In the genomic region with DNA sequence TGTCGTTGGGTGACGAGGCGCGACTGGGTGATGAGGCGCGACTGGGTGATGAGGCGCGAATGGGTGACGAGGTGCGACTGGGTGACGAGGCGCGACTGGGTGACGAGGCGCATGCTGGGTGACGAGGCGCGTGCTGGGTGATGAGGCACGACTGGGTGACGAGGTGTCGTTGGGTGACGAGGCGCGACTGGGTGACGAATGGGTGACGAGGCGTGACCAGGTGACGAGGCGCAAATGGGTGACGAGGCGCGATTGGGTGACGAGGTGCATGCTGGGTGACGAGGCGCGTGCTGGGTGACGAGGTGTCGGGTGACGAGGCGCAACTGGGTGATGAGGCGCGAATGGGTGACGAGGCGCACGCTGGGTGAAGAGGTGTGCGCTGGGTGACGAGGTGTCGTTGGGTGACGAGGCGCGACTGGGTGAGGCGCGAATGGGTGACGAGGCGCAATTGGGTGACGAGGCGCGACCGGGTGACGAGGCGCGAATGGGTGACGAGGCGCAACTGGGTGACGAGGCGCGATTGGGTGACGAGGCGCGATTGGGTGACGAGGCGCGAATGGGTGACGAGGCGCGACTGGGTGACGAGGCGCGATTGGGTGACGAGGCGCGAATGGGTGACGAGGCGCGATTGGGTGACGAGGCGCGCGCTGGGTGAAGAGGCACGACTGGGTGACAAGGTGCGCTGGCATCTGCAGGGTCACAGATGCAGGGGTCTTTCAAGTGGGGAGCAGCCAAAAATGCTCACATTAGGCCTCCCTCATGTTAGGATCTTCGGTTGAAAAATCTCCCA, we compare ENCODE assay signal across 22 cellular contexts.
"Had no signal": no experiment of that assay in that cellular context is flagged by ENCODE, and none has a peak within 500 bp of the region (broad histone marks: within the 10 kb centered on the region; RNA-seq: fewer than 3 reads in every experiment).

No MANE protein-coding gene starts in this region.

- H3K4me1 ChIP-seq: left ventricle myocardium inferior, testis, vagina had no signal

- H3K9me3 ChIP-seq: left ventricle myocardium inferior, testis, vagina had no signal

- H3K36me3 Mint-ChIP-seq: type B pancreatic cell had no signal

- H3K4me3 ChIP-seq: left ventricle myocardium inferior, vagina had no signal

- H3K27me3 ChIP-seq: testis, vagina had no signal

- FAIRE-seq: astrocyte, endothelial cell of umbilical vein, small intestine had no signal

- DNase-seq: activated B cell treated with CpG ODN at 0.5 μM for 24 hours; activated CD4-positive, alpha-beta T cell treated with anti-CD3 and anti-CD28 coated beads for 36 hours; activated CD4-positive, alpha-beta T cell treated with anti-CD3 and anti-CD28 coated beads, Interleukin-2, amount 50 U/mL, for 4 hours; activated gamma-delta T cell; central memory CD4-positive, alpha-beta T cell; dermis blood vessel endothelial cell; effector CD8-positive, alpha-beta T cell; foreskin melanocyte; immature natural killer cell; kidney glomerular epithelial cell; left ventricle myocardium inferior; mammary epithelial cell; small intestine; stimulated activated CD4-positive, alpha-beta T cell treated with anti-CD3 and anti-CD28 coated beads, Interleukin-2, amount 100 ng/mL, for 24 hours; testis had no signal

- H3K36me3 ChIP-seq: left ventricle myocardium inferior, vagina had no signal

- H3K27ac Mint-ChIP-seq: activated B cell treated with CpG ODN at 0.5 μM for 24 hours; activated CD4-positive, alpha-beta T cell treated with anti-CD3 and anti-CD28 coated beads for 36 hours; activated naive CD4-positive, alpha-beta T cell treated with anti-CD3 and anti-CD28 coated beads, Interleukin-2, amount 50 U/mL, for 72 hours; immature natural killer cell; stimulated activated effector memory CD8-positive, alpha-beta T cell treated with anti-CD3 and anti-CD28 coated beads, Interleukin-12 subunit alpha, Interleukin-12 subunit beta, amount 100 ng/mL, for 72 hours; type B pancreatic cell had no signal

- H3K4me3 Mint-ChIP-seq: activated CD4-positive, alpha-beta T cell treated with anti-CD3 and anti-CD28 coated beads for 36 hours; immature natural killer cell; stimulated activated effector memory CD8-positive, alpha-beta T cell treated with anti-CD3 and anti-CD28 coated beads, Interleukin-12 subunit alpha, Interleukin-12 subunit beta, amount 100 ng/mL, for 72 hours; type B pancreatic cell had no signal

- H3K4me1 Mint-ChIP-seq: activated CD4-positive, alpha-beta T cell treated with anti-CD3 and anti-CD28 coated beads for 36 hours; immature natural killer cell; stimulated activated effector memory CD8-positive, alpha-beta T cell treated with anti-CD3 and anti-CD28 coated beads, Interleukin-12 subunit alpha, Interleukin-12 subunit beta, amount 100 ng/mL, for 72 hours had no signal

- H3K9me3 Mint-ChIP-seq: immature natural killer cell; stimulated activated effector memory CD8-positive, alpha-beta T cell treated with anti-CD3 and anti-CD28 coated beads, Interleukin-12 subunit alpha, Interleukin-12 subunit beta, amount 100 ng/mL, for 72 hours; type B pancreatic cell had no signal

- ATAC-seq: sciatic nerve had no signal

- H3K27ac ChIP-seq: left ventricle myocardium inferior, testis, vagina had no signal
